9 cellular contexts compared by ENCODE assay signal in genomic region chr3:57130426-57131209, GRCh38. TPM values are rescaled to one million over a fixed set of nuclear protein-coding genes. Genes with fewer than 3 reads are reported as not detected.
DNase-seq lines count a peak whose midpoint lies in the region; ATAC-seq and TF ChIP-seq lines count a peak whose summit lies in the region.
"Had no signal": no experiment of that assay in that cellular context is flagged by ENCODE, and none has a peak within 500 bp of the region (broad histone marks: within the 10 kb centered on the region; RNA-seq: fewer than 3 reads in every experiment).

No MANE protein-coding gene starts in this region.

- H3K9me3 ChIP-seq in heart left ventricle (no peaks in the 10 kb centered on the region), iPS DF 6.9 (ENCODE audit: control insufficient read depth, insufficient read depth, low read length) (no peaks in the 10 kb centered on the region), thymus (ENCODE audit: control insufficient read depth) (no peaks in the 10 kb centered on the region), PC-9 (ENCODE audit: insufficient read depth, low read depth) (no peaks in the 10 kb centered on the region)
- H3K9me3 ChIP-seq in CD4-positive, alpha-beta T cell (ENCODE audit: control insufficient read depth, low read length) = no peaks in the 10 kb centered on the region

- H2AFZ ChIP-seq in PC-9 = no peak overlapping the region

- H3K27ac Mint-ChIP-seq in activated naive CD4-positive, alpha-beta T cell treated with anti-CD3 and anti-CD28 coated beads, Interleukin-2, amount 10 ng/mL, durations not matched to agents 7 days and 5 days = no peak overlapping the region
- H3K27ac Mint-ChIP-seq in CD4-positive, alpha-beta T cell = no peak overlapping the region

- POLR2A ChIA-PET in PC-9 (lab: Charles Lee; ENCODE audit: unreplicated experiment) = no interaction called here
- POLR2A ChIA-PET in CD4-positive, alpha-beta T cell (lab: Charles Lee) = interaction anchor here (0.7 kb wide), 1 partner anchor 20 kb away, joined by 3 read pairs; no protein-coding TSS in a partner anchor

- no peaks in the 10 kb centered on the region for H4K20me1 ChIP-seq in PC-9 (ENCODE audit: insufficient read depth)

- H3K36me3 ChIP-seq in heart left ventricle (no peaks in the 10 kb centered on the region), iPS DF 6.9 (ENCODE audit: control insufficient read depth, insufficient read depth, low read length) (no peaks in the 10 kb centered on the region), thymus (ENCODE audit: control insufficient read depth, insufficient read depth) (no peaks in the 10 kb centered on the region), PC-9 (ENCODE audit: low read depth) (no peaks in the 10 kb centered on the region)

- H3K36me3 Mint-ChIP-seq in activated naive CD4-positive, alpha-beta T cell treated with anti-CD3 and anti-CD28 coated beads, Interleukin-2, amount 10 ng/mL, durations not matched to agents 7 days and 5 days = no peaks in the 10 kb centered on the region
- no peaks in the 10 kb centered on the region for H3K36me3 Mint-ChIP-seq in CD4-positive, alpha-beta T cell (ENCODE audit: low read depth)

- intact Hi-C loops in heart left ventricle (cut with DNase I) = no loop called here
- intact Hi-C loops in left cardiac atrium (cut with DNase I) = no loop called here
- intact Hi-C loops in PC-9 (cut with micrococcal nuclease; ENCODE audit: unreplicated experiment) = no loop called here
- intact Hi-C loops in CD4-positive, alpha-beta T cell (cut with DNase I, micrococcal nuclease) = no loop called here

- TF ChIP-seq CTCF in heart left ventricle (IDR thresholded peaks at IDR 0.05) (no peak), PC-9 (conservative IDR thresholded peaks at IDR 0.05) (no peak)
- no peak for TF ChIP-seq CTCF in CD4-positive, alpha-beta T cell (IDR thresholded peaks at IDR 0.05)

- H3K4me1 ChIP-seq in heart left ventricle (peaks cover 0 to 48% (median 18%) of the 10 kb centered on the region in 12 donors), iPS DF 6.9 (ENCODE audit: control insufficient read depth, insufficient read depth, low read length) (peaks cover 17% of the 10 kb centered on the region; the same call in 1 of the 2 replicates), thymus (ENCODE audit: control insufficient read depth, insufficient read depth, low read length) (peaks cover 17% of the 10 kb centered on the region), PC-9 (replicated peaks; ENCODE audit: insufficient read depth) (no peaks in the 10 kb centered on the region)

- H3F3A ChIP-seq in PC-9 (ENCODE audit: insufficient read depth, low read depth) = no peaks in the 10 kb centered on the region

- H3K9me2 ChIP-seq in PC-9 (ENCODE audit: insufficient read depth) = no peaks in the 10 kb centered on the region

- CTCF ChIA-PET in activated naive CD4-positive, alpha-beta T cell treated with anti-CD3 and anti-CD28 coated beads, Interleukin-2, amount 10 ng/mL, durations not matched to agents 7 days and 5 days (lab: Charles Lee) = no interaction called here
- CTCF ChIA-PET in PC-9 (lab: Charles Lee) = no interaction called here
- CTCF ChIA-PET in CD4-positive, alpha-beta T cell (lab: Charles Lee) = no interaction called here

- ATAC-seq in heart left ventricle = peak in 3 of 4 donors; percentile 32 to 76 (median 48)
- no peak for ATAC-seq in left cardiac atrium
- no peak for ATAC-seq in CD4-positive, alpha-beta T cell (ENCODE audit: poor library complexity)
- ATAC-seq: activated T-cell treated with anti-CD3 and anti-CD28 coated beads, Interleukin-2, amount 50 U/mL, for 4 hours had no signal

- WGBS in heart left ventricle, 4 donors = 35 to 46% (median 41%) methylated on average over 14 of the region's 14 CpGs
- no CpG with 5 or more reads among the region's 14 CpGs for WGBS in iPS DF 6.9 (ENCODE audit: insufficient coverage, insufficient read length)
- WGBS in thymus = 38% methylated on average over 14 of the region's 14 CpGs

- peak in 3 of 5 donors; percentile 42 to 57 (median 43) for DNase-seq in heart left ventricle
- DNase-seq in left cardiac atrium = no peak
- DNase-seq in SHP77 treated with DMSO at 0.1 percent for 48 hours (lab: John Stamatoyannopoulos, UW) = peak; percentile 40
- peak; percentile 96 for DNase-seq in iPS DF 6.9 (ENCODE audit: low read depth, low spot score)
- DNase-seq in activated naive CD4-positive, alpha-beta T cell treated with anti-CD3 and anti-CD28 coated beads, Interleukin-2, amount 10 ng/mL, durations not matched to agents 7 days and 5 days = no peak
- no peak for DNase-seq in PC-9
- no peak for DNase-seq in CD4-positive, alpha-beta T cell
- DNase-seq: activated T-cell treated with anti-CD3 and anti-CD28 coated beads, Interleukin-2, amount 50 U/mL, for 4 hours had no signal

- H3K27me3 ChIP-seq in heart left ventricle (no peaks in the 10 kb centered on the region), iPS DF 6.9 (ENCODE audit: control insufficient read depth, insufficient read depth, low read length) (peaks cover 2% of the 10 kb centered on the region; the same call in 1 of the 2 replicates), thymus (ENCODE audit: control insufficient read depth, insufficient read depth) (no peaks in the 10 kb centered on the region), PC-9 (ENCODE audit: insufficient read depth, low read depth) (no peaks in the 10 kb centered on the region)
- no peaks in the 10 kb centered on the region for H3K27me3 ChIP-seq in CD4-positive, alpha-beta T cell (ENCODE audit: control insufficient read depth, insufficient read depth, low read length)

- no peak overlapping the region for H3K4me3 ChIP-seq in heart left ventricle
- no peak overlapping the region for H3K4me3 ChIP-seq in iPS DF 6.9 (ENCODE audit: low read length)
- H3K4me3 ChIP-seq in thymus (ENCODE audit: low read length) = no peak overlapping the region
- no peak overlapping the region for H3K4me3 ChIP-seq in PC-9

- no peak overlapping the region for H3K4me3 Mint-ChIP-seq in activated naive CD4-positive, alpha-beta T cell treated with anti-CD3 and anti-CD28 coated beads, Interleukin-2, amount 10 ng/mL, durations not matched to agents 7 days and 5 days
- no peak overlapping the region for H3K4me3 Mint-ChIP-seq in CD4-positive, alpha-beta T cell
- H3K4me3 Mint-ChIP-seq: activated T-cell treated with anti-CD3 and anti-CD28 coated beads, Interleukin-2, amount 50 U/mL, for 4 hours had no signal

- no peak overlapping the region for H3K4me2 ChIP-seq in PC-9

- no peak for TF ChIP-seq POLR2A in heart left ventricle (IDR thresholded peaks at IDR 0.05)

- no TSS peak for BruUV-seq in PC-9 (replicated peaks; lab: Mats Ljungman, UMichigan)

- H3K4me1 Mint-ChIP-seq in activated naive CD4-positive, alpha-beta T cell treated with anti-CD3 and anti-CD28 coated beads, Interleukin-2, amount 10 ng/mL, durations not matched to agents 7 days and 5 days = peaks cover 4% of the 10 kb centered on the region
- H3K4me1 Mint-ChIP-seq in CD4-positive, alpha-beta T cell (ENCODE audit: low read depth) = no peaks in the 10 kb centered on the region

- peaks cover 23% of the 10 kb centered on the region for H3K27me3 Mint-ChIP-seq in activated naive CD4-positive, alpha-beta T cell treated with anti-CD3 and anti-CD28 coated beads, Interleukin-2, amount 10 ng/mL, durations not matched to agents 7 days and 5 days
- H3K27me3 Mint-ChIP-seq in CD4-positive, alpha-beta T cell = peaks cover 5% of the 10 kb centered on the region

- H3K27ac ChIP-seq in heart left ventricle (peak overlapping the region in 3 of 12 donors; percentile 20 to 81 (median 25)), iPS DF 6.9 (ENCODE audit: low read length) (peak overlapping the region; percentile 57), thymus (ENCODE audit: low read depth) (peak overlapping the region; percentile 65), PC-9 (no peak overlapping the region)
- no peak overlapping the region for H3K27ac ChIP-seq in CD4-positive, alpha-beta T cell (ENCODE audit: low read depth, low read length)

- no peaks in the 10 kb centered on the region for H3K9me3 Mint-ChIP-seq in activated naive CD4-positive, alpha-beta T cell treated with anti-CD3 and anti-CD28 coated beads, Interleukin-2, amount 10 ng/mL, durations not matched to agents 7 days and 5 days
- no peaks in the 10 kb centered on the region for H3K9me3 Mint-ChIP-seq in CD4-positive, alpha-beta T cell
- H3K9me3 Mint-ChIP-seq: activated T-cell treated with anti-CD3 and anti-CD28 coated beads, Interleukin-2, amount 50 U/mL, for 4 hours had no signal

- no peaks in the 10 kb centered on the region for H3K79me2 ChIP-seq in PC-9 (ENCODE audit: low read depth)

RNA-seq across cellular contexts. Expression of gene IL17RD, which starts 34.5 kb away (rescaled TPM):
- total RNA-seq in heart left ventricle = 10 to 100 TPM in 1 of 9 donors, 1 to 10 TPM in 8; 3.5 to 11.3 (median 6.2) TPM
- polyA plus RNA-seq in heart left ventricle = 1 to 10 TPM; 1.4 to 2.4 TPM
- 1 to 10 TPM; 3.9 to 5.9 TPM for total RNA-seq in left cardiac atrium
- 0.37 TPM for polyA plus RNA-seq in thymus
- 7.9 and 8.3 TPM in 2 replicates for total RNA-seq in PC-9 (2021)
- not detected for total RNA-seq in CD4-positive, alpha-beta T cell

Comparison
In these comparisons a context has a peak if more than half of its experiments do, and no peak if none do; other contexts are left out.
1. ATAC-seq: peak in heart left ventricle (3 of 4); none in left cardiac atrium (0 of 2) and CD4-positive, alpha-beta T cell (single experiment).
2. DNase-seq: peak in heart left ventricle (3 of 5), SHP77 treated with DMSO at 0.1 percent for 48 hours (single experiment) and iPS DF 6.9 (single experiment); none in left cardiac atrium (single experiment), activated naive CD4-positive, alpha-beta T cell treated with anti-CD3 and anti-CD28 coated beads, Interleukin-2, amount 10 ng/mL, durations not matched to agents 7 days and 5 days (single experiment), PC-9 (0 of 2) and CD4-positive, alpha-beta T cell (0 of 10).
3. H3K27ac ChIP-seq: peak in iPS DF 6.9 (single experiment) and thymus (single experiment); none in PC-9 (single experiment) and CD4-positive, alpha-beta T cell (single experiment).